In genomic region chr5:163915481-163915961, GRCh38 we compare ENCODE assay signal across 7 cellular contexts.
A peak's percentile ranks its signal among the peaks of the same experiment; 100 is the strongest.
DNase-seq lines count a peak whose midpoint lies in the region; ATAC-seq and FAIRE-seq lines count a peak whose summit lies in the region.

No MANE protein-coding gene starts in this region.

- 20 to 50% (median 28%) methylated on average over 9 of the region's 9 CpGs for WGBS in small intestine, 3 donors

- H3K36me3 ChIP-seq in small intestine (ENCODE audit: control insufficient read depth in 2 of 2, insufficient read depth in 2 of 2, low read length in 2 of 2) = no peaks in the 10 kb centered on the region

- ATAC-seq in GM18861 (IDR thresholded peaks at IDR 0.05; ENCODE audit: unreplicated experiment) (peak; percentile 74), HG02588 (IDR thresholded peaks at IDR 0.05; ENCODE audit: unreplicated experiment) (peak; percentile 58)

- no peaks in the 10 kb centered on the region for H3K9me3 ChIP-seq in small intestine (ENCODE audit: control insufficient read depth, low read depth)

- DNase-seq in NAMALWA (ENCODE audit: low spot score) = peak; percentile 92
- DNase-seq in small intestine = peak; percentile 62
- no peak for DNase-seq in activated CD4-positive, alpha-beta T cell treated with anti-CD3 and anti-CD28 coated beads for 1 hour
- DNase-seq in DMS79 (lab: John Stamatoyannopoulos, UW) = no peak

- no peak overlapping the region for H3K4me3 ChIP-seq in small intestine (ENCODE audit: low read depth in 1 of 2, low read length in 2 of 2)

- no peak for FAIRE-seq in small intestine (lab: Jason Lieb, UNC)

- H3K27ac ChIP-seq in cingulate gyrus (ENCODE audit: low read depth, low read length) (peak overlapping the region; percentile 29), small intestine (ENCODE audit: low read depth in 1 of 2, low read length in 1 of 2) (peak overlapping the region; percentile 39 to 90)

- no peaks in the 10 kb centered on the region for H3K27me3 ChIP-seq in small intestine (ENCODE audit: control insufficient read depth in 2 of 2, insufficient read depth in 2 of 2, low read length in 2 of 2)

- peaks cover 2 to 9% of the 10 kb centered on the region in 2 donors for H3K4me1 ChIP-seq in small intestine (ENCODE audit: control insufficient read depth in 2 of 2, insufficient read depth in 1 of 2, low read depth in 1 of 2, low read length in 1 of 2)

Comparison
In these comparisons a context has a peak if more than half of its experiments do, and no peak if none do; other contexts are left out.
1. DNase-seq: peak in NAMALWA (single experiment) and small intestine (single experiment); none in activated CD4-positive, alpha-beta T cell treated with anti-CD3 and anti-CD28 coated beads for 1 hour (single experiment) and DMS79 (single experiment).